Comparison of ENCODE assay signal across 13 cellular contexts in the genomic region with DNA sequence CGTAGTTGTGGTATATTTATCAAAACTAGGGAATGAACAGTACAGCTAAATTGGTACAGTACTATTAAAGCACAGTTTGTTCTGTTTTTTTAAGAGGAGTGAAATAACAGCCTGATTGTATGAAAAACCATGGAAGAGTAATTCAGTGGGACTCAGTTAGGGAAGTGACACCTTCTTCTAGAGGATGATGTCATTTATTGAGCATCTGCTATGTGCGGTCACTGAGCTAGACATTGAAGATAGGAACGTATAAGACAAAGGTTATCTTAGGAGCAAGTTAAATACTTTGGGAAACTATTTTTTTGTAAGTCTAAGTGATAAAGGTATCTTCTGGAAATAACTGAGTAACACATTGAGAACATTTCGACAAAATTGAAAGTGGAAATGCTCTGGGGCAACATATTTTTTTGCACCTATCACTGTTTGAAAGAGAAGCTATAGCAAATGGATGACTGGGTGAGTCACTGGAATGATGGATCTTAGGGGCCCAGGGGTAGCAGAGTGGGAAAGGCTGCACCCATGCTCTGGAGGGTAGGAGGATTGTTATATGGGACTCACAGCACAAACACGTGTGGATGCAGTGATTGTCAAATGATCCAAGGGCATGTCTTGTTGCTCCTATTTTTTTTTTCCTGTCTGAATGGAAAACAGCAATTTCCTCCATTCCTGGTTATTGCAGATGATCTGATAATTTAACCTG. TPM values are rescaled to one million over a fixed set of nuclear protein-coding genes. Genes with fewer than 3 reads are reported as not detected.
DNase-seq lines count a peak whose midpoint lies in the region; ATAC-seq and TF ChIP-seq lines count a peak whose summit lies in the region.
"Had no signal": no experiment of that assay in that cellular context is flagged by ENCODE, and none has a peak within 500 bp of the region (broad histone marks: within the 10 kb centered on the region; RNA-seq: fewer than 3 reads in every experiment).

No MANE protein-coding gene starts in this region.

- 87% methylated on average over 5 of the region's 5 CpGs for WGBS in sigmoid colon, 2 donors

- intact Hi-C loops in sigmoid colon (cut with DNase I) = no loop called here

- H3K27ac ChIP-seq in brain microvascular endothelial cell (peak overlapping the region; percentile 18), sigmoid colon (no peak overlapping the region), WERI-Rb-1 (no peak overlapping the region)

- no peak for TF ChIP-seq POLR2A in sigmoid colon (IDR thresholded peaks at IDR 0.05)

- H3K4me3 ChIP-seq in brain microvascular endothelial cell (ENCODE audit: low read depth, low read length) (no peak overlapping the region), sigmoid colon (no peak overlapping the region), WERI-Rb-1 (ENCODE audit: low read depth, low read length) (no peak overlapping the region)

- TF ChIP-seq EP300 in sigmoid colon (IDR thresholded peaks at IDR 0.05) = no peak

- H3K36me3 ChIP-seq in brain microvascular endothelial cell (replicated peaks) (no peaks in the 10 kb centered on the region), sigmoid colon (peaks cover 0 to 29% (median 0%) of the 10 kb centered on the region in 4 donors), WERI-Rb-1 (no peaks in the 10 kb centered on the region; the same call in 1 of the 2 replicates)

- H3K9me3 ChIP-seq in T-helper 17 cell (ENCODE audit: control insufficient read depth, low read length, poor library complexity, severe bottlenecking) (no peaks in the 10 kb centered on the region), sigmoid colon (no peaks in the 10 kb centered on the region), WERI-Rb-1 (ENCODE audit: severe bottlenecking) (no peaks in the 10 kb centered on the region)

- DNase-seq in activated naive CD4-positive, alpha-beta T cell treated with Interleukin-2 at 50 U/mL for 16 hours = no peak
- DNase-seq in T-helper 17 cell (no peak), brain microvascular endothelial cell (peak; percentile 64), sigmoid colon (no peak), WERI-Rb-1 (no peak)
- DNase-seq in stimulated activated CD4-positive, alpha-beta T cell treated with anti-CD3 and anti-CD28 coated beads, Interleukin-12 subunit alpha, Interleukin-12 subunit beta, amount 100 ng/mL, for 4 hours = no peak
- DNase-seq: activated CD4-positive, CD25-positive, alpha-beta regulatory T cell treated with anti-CD3 and anti-CD28 coated beads, Interleukin-2, amount 50 U/mL, for 72 hours; GF-D8; hippocampal formation; NCI-H187 treated with DMSO at 0.1 percent for 48 hours had no signal

- ATAC-seq in T-helper 17 cell (no peak), HG03354 (IDR thresholded peaks at IDR 0.05; ENCODE audit: poor library complexity, severe bottlenecking, unreplicated experiment) (no peak)
- ATAC-seq: Right ventricle myocardium inferior had no signal

- TF ChIP-seq CTCF in brain microvascular endothelial cell (IDR thresholded peaks at IDR 0.05; ENCODE audit: low read depth, low read length, missing control alignments) (no peak), sigmoid colon (IDR thresholded peaks at IDR 0.05) (no peak), WERI-Rb-1 (IDR thresholded peaks at IDR 0.05; ENCODE audit: low read depth, low read length) (no peak)

- in situ Hi-C loops in brain microvascular endothelial cell (cut with HindIII; ENCODE audit: low pct_ligation_motif_present, low sequenced_read_pairs) = no loop called here

- H3K27me3 ChIP-seq in brain microvascular endothelial cell (replicated peaks) (no peaks in the 10 kb centered on the region), sigmoid colon (no peaks in the 10 kb centered on the region), WERI-Rb-1 (ENCODE audit: insufficient read depth, low read depth, severe bottlenecking) (no peaks in the 10 kb centered on the region)

- no peaks in the 10 kb centered on the region for H3K4me1 ChIP-seq in sigmoid colon

- H3K4me3 Mint-ChIP-seq in activated naive CD4-positive, alpha-beta T cell treated with anti-CD3 and anti-CD28 coated beads, Interleukin-2, amount 50 U/mL, for 24 hours = peak overlapping the region; percentile 64
- peak overlapping the region; percentile 58 for H3K4me3 Mint-ChIP-seq in T-helper 17 cell

- peak overlapping the region; percentile 98 for H3K27ac Mint-ChIP-seq in activated naive CD4-positive, alpha-beta T cell treated with anti-CD3 and anti-CD28 coated beads, Interleukin-2, amount 50 U/mL, for 24 hours
- peak overlapping the region; percentile 98 for H3K27ac Mint-ChIP-seq in T-helper 17 cell

- no peaks in the 10 kb centered on the region for H3K27me3 Mint-ChIP-seq in activated naive CD4-positive, alpha-beta T cell treated with anti-CD3 and anti-CD28 coated beads, Interleukin-2, amount 50 U/mL, for 24 hours
- H3K27me3 Mint-ChIP-seq in T-helper 17 cell = no peaks in the 10 kb centered on the region

- peaks cover 10% of the 10 kb centered on the region for H3K9me3 Mint-ChIP-seq in activated naive CD4-positive, alpha-beta T cell treated with anti-CD3 and anti-CD28 coated beads, Interleukin-2, amount 50 U/mL, for 24 hours

- peaks cover 43% of the 10 kb centered on the region for H3K36me3 Mint-ChIP-seq in activated naive CD4-positive, alpha-beta T cell treated with anti-CD3 and anti-CD28 coated beads, Interleukin-2, amount 50 U/mL, for 24 hours
- H3K36me3 Mint-ChIP-seq in T-helper 17 cell (ENCODE audit: low read depth) = peaks cover 18% of the 10 kb centered on the region

- H3K4me1 Mint-ChIP-seq in activated naive CD4-positive, alpha-beta T cell treated with anti-CD3 and anti-CD28 coated beads, Interleukin-2, amount 50 U/mL, for 24 hours = peaks cover 87% of the 10 kb centered on the region
- peaks cover 68% of the 10 kb centered on the region for H3K4me1 Mint-ChIP-seq in T-helper 17 cell

RNA-seq across cellular contexts. Expression of a gene that starts 43.0 kb away (rescaled TPM):
- total RNA-seq in T-helper 17 cell = 10 to 100 TPM; 73.1 to 89.3 TPM
- total RNA-seq in sigmoid colon = 10 to 100 TPM; 11.3 to 17.5 (median 12.2) TPM
- polyA plus RNA-seq in sigmoid colon = 10 to 100 TPM; 14.4 to 23.1 (median 18.2) TPM

RNA-seq across cellular contexts. Expression of a gene that starts 43.2 kb away (rescaled TPM):
- total RNA-seq in T-helper 17 cell (10 to 100 TPM; 16.1 to 22.8 TPM), sigmoid colon (10 to 100 TPM; 23.7 to 28.8 (median 25.7) TPM)
- 10 to 100 TPM; 14.6 to 30.1 (median 23.4) TPM for polyA plus RNA-seq in sigmoid colon

Comparison
In these comparisons a context has a peak if more than half of its experiments do, and no peak if none do; other contexts are left out.
1. RNA of a gene that starts 43.0 kb away (total RNA-seq): 73.1 to 89.3 TPM in T-helper 17 cell; 11.3 to 17.5 TPM in sigmoid colon; every median in the first group is over 4 times any median in the second.